19 cellular contexts compared by ENCODE assay signal in the genomic region with DNA sequence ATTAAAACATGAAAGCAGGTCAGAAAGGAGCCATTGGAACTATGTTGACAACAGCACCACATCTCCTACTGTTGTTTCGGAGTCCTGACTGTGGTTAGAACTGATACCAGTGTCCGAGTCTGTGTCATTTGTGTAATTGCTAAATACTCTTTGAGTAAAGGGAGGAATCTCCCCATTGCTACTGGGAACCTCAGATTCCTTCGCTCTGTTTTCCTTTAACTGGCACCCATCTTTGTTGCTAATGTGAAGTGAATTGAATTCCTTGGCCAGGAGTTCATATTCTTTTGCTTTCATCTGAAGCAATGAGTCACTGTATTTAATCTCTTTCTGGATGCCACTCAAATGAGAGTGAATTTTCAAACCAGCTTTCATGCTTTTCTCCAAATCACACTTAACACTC. TPM values are rescaled to one million over a fixed set of nuclear protein-coding genes. Genes with fewer than 3 reads are reported as not detected.
DNase-seq lines count a peak whose midpoint lies in the region; ATAC-seq, FAIRE-seq and TF ChIP-seq lines count a peak whose summit lies in the region.
"Had no signal": no experiment of that assay in that cellular context is flagged by ENCODE, and none has a peak within 500 bp of the region (broad histone marks: within the 10 kb centered on the region; RNA-seq: fewer than 3 reads in every experiment).

No MANE protein-coding gene starts in this region.

- no peak overlapping the region for H3K4me2 ChIP-seq in endothelial cell of umbilical vein (ENCODE audit: insufficient read depth, low read length)
- H3K4me2 ChIP-seq: BLaER1 had no signal

- CTCF ChIA-PET in endothelial cell of umbilical vein (lab: Charles Lee) (interaction anchor here (0.9 to 1.6 kb wide), 4 partner anchors 12 to 224 kb away, joined by 3 to 7 read pairs (median 4); a partner anchor contains a TSS), Calu3 (lab: Charles Lee) (interaction anchor here (1.1 kb wide), 1 partner anchor 29 kb away, joined by 4 read pairs; no protein-coding TSS in a partner anchor)

- H3K4me1 Mint-ChIP-seq in Calu3 (ENCODE audit: low read depth, unreplicated experiment) = peaks cover 18% of the 10 kb centered on the region
- H3K4me1 Mint-ChIP-seq: activated naive CD8-positive, alpha-beta T cell treated with anti-CD3 and anti-CD28 coated beads, Interleukin-2, amount 10 ng/mL, durations not matched to agents 7 days and 5 days; T-helper 17 cell had no signal

- no peak overlapping the region for H3K27ac ChIP-seq in endothelial cell of umbilical vein (ENCODE audit: insufficient read depth, low read depth, low read length)
- H3K27ac ChIP-seq: BLaER1, prostate gland had no signal

- dilution Hi-C loops in endothelial cell of umbilical vein (cut with MboI; ENCODE audit: extremely low pct_ligation_motif_present, low sequenced_read_pairs) = no loop called here

- H3K4me1 ChIP-seq in endothelial cell of umbilical vein (ENCODE audit: control insufficient read depth, extremely low read depth, insufficient read depth, low read length) = peaks cover 8% of the 10 kb centered on the region
- H3K4me1 ChIP-seq: BLaER1, prostate gland had no signal

- TF ChIP-seq CTCF in endothelial cell of umbilical vein (IDR thresholded peaks at IDR 0.05; ENCODE audit: extremely low read depth in 1 of 2, insufficient read depth in 1 of 2, low read depth in 1 of 2, low read length in 2 of 2) (no peak), omental fat pad (IDR thresholded peaks at IDR 0.05) (no peak), GM20000 (IDR thresholded peaks at IDR 0.05; ENCODE audit: extremely low read depth, missing control alignments) (no peak), Calu3 (IDR thresholded peaks at IDR 0.05; ENCODE audit: unreplicated experiment) (no peak)

- no peaks in the 10 kb centered on the region for H3K9me3 Mint-ChIP-seq in Calu3 (ENCODE audit: low read depth, unreplicated experiment)
- H3K9me3 Mint-ChIP-seq: activated naive CD8-positive, alpha-beta T cell treated with anti-CD3 and anti-CD28 coated beads, Interleukin-2, amount 10 ng/mL, durations not matched to agents 7 days and 5 days had no signal

- H3K4me3 Mint-ChIP-seq in Calu3 (ENCODE audit: low read depth, unreplicated experiment) = no peak overlapping the region
- H3K4me3 Mint-ChIP-seq: activated naive CD8-positive, alpha-beta T cell treated with anti-CD3 and anti-CD28 coated beads, Interleukin-2, amount 10 ng/mL, durations not matched to agents 7 days and 5 days; T-helper 17 cell had no signal

- FAIRE-seq in endothelial cell of umbilical vein (lab: Jason Lieb, UNC) = no peak
- FAIRE-seq: colon, frontal cortex, GM18507, H1 had no signal

- peaks cover 0 to 8% of the 10 kb centered on the region in 2 experiments for H3K36me3 ChIP-seq in endothelial cell of umbilical vein (ENCODE audit: control insufficient read depth in 2 of 2, extremely low read depth in 1 of 2, insufficient read depth in 2 of 2, low read length in 2 of 2)
- H3K36me3 ChIP-seq: BLaER1, prostate gland had no signal

- no peak overlapping the region for H3K9ac ChIP-seq in endothelial cell of umbilical vein (replicated peaks; ENCODE audit: extremely low read depth, insufficient read depth, low read length)
- H3K9ac ChIP-seq: BLaER1 had no signal

- no peaks in the 10 kb centered on the region for H3K27me3 Mint-ChIP-seq in Calu3 (ENCODE audit: unreplicated experiment)
- H3K27me3 Mint-ChIP-seq: activated naive CD8-positive, alpha-beta T cell treated with anti-CD3 and anti-CD28 coated beads, Interleukin-2, amount 10 ng/mL, durations not matched to agents 7 days and 5 days; T-helper 17 cell had no signal

- no peaks in the 10 kb centered on the region for H3K27me3 ChIP-seq in endothelial cell of umbilical vein (ENCODE audit: control insufficient read depth in 2 of 2, insufficient read depth in 2 of 2, low read length in 2 of 2)
- H3K27me3 ChIP-seq: BLaER1 had no signal

- peak; percentile 34 for DNase-seq in ELR (ENCODE audit: low read depth)
- peak; percentile 91 for DNase-seq in NCI-H226
- no peak for DNase-seq in endothelial cell of umbilical vein (ENCODE audit: low read depth, low spot score)
- DNase-seq in omental fat pad (ENCODE audit: low spot score) = no peak
- DNase-seq in GM20000 (ENCODE audit: low spot score) = no peak
- DNase-seq in NCI-H2227 treated with DMSO at 0.1 percent for 48 hours (lab: John Stamatoyannopoulos, UW) = no peak
- DNase-seq in Calu3 = no peak
- DNase-seq: activated CD4-positive, alpha-beta T cell treated with anti-CD3 and anti-CD28 coated beads for 1 hour; activated naive CD8-positive, alpha-beta T cell treated with anti-CD3 and anti-CD28 coated beads, Interleukin-2, amount 10 ng/mL, durations not matched to agents 7 days and 5 days; mucosa of descending colon; OCI-M1; T-helper 17 cell had no signal

- intact Hi-C loops in endothelial cell of umbilical vein (cut with micrococcal nuclease) (no loop called here), Calu3 (cut with micrococcal nuclease; ENCODE audit: unreplicated experiment) (no loop called here)

- H3K36me3 Mint-ChIP-seq in Calu3 (ENCODE audit: insufficient read depth, unreplicated experiment) = peaks cover 5% of the 10 kb centered on the region
- H3K36me3 Mint-ChIP-seq: activated naive CD8-positive, alpha-beta T cell treated with anti-CD3 and anti-CD28 coated beads, Interleukin-2, amount 10 ng/mL, durations not matched to agents 7 days and 5 days had no signal

- peak; percentile 66 for ATAC-seq in omental fat pad (ENCODE audit: low FRiP score)
- ATAC-seq in HG03469 (IDR thresholded peaks at IDR 0.05; ENCODE audit: unreplicated experiment) = no peak
- ATAC-seq: mucosa of descending colon, T-helper 17 cell had no signal

- BruUV-seq in endothelial cell of umbilical vein (replicated peaks; lab: Mats Ljungman, UMichigan) = no TSS peak
- no TSS peak for BruUV-seq in Calu3 (replicated peaks; lab: Mats Ljungman, UMichigan)

- H4K20me1 ChIP-seq in endothelial cell of umbilical vein (replicated peaks; ENCODE audit: control insufficient read depth, extremely low read depth, insufficient read depth, low read length) = no peaks in the 10 kb centered on the region
- H4K20me1 ChIP-seq: BLaER1 had no signal

- POLR2A ChIA-PET in endothelial cell of umbilical vein (lab: Charles Lee) = no interaction called here

- no peaks in the 10 kb centered on the region for H3K9me1 ChIP-seq in endothelial cell of umbilical vein (replicated peaks; ENCODE audit: control insufficient read depth, extremely low read depth, insufficient read depth, low read length)

- no peak overlapping the region for H3K27ac Mint-ChIP-seq in Calu3 (ENCODE audit: unreplicated experiment)
- H3K27ac Mint-ChIP-seq: activated naive CD8-positive, alpha-beta T cell treated with anti-CD3 and anti-CD28 coated beads, Interleukin-2, amount 10 ng/mL, durations not matched to agents 7 days and 5 days; T-helper 17 cell had no signal

- H3K4me3 ChIP-seq in endothelial cell of umbilical vein (replicated peaks in 1 of 3; ENCODE audit: insufficient read depth in 1 of 3, low read depth in 1 of 3, low read length in 3 of 3) = no peak overlapping the region
- H3K4me3 ChIP-seq: BLaER1, mucosa of descending colon, prostate gland had no signal

- H2AFZ ChIP-seq in endothelial cell of umbilical vein (ENCODE audit: low read depth, low read length) = no peak overlapping the region

- no peak for TF ChIP-seq POLR2A in endothelial cell of umbilical vein (IDR thresholded peaks at IDR 0.05; ENCODE audit: low read depth, low read length)

- no peaks in the 10 kb centered on the region for H3K9me3 ChIP-seq in endothelial cell of umbilical vein (replicated peaks; ENCODE audit: control insufficient read depth, insufficient read depth, low read length)
- H3K9me3 ChIP-seq: BLaER1, mucosa of descending colon, prostate gland had no signal

- no peaks in the 10 kb centered on the region for H3K79me2 ChIP-seq in endothelial cell of umbilical vein (ENCODE audit: control insufficient read depth, insufficient read depth, low read length)

TF ChIP-seq in endothelial cell of umbilical vein, 7 proteins besides CTCF, POLR2A, EP300 and RAD21:
- TF ChIP-seq FOS (IDR thresholded peaks at IDR 0.05; ENCODE audit: borderline replicate concordance, insufficient read depth, low read length) = peak; percentile 23
- no peak for TF ChIP-seq MYC (IDR thresholded peaks at IDR 0.05; ENCODE audit: low read depth, low read length)

RNA-seq across cellular contexts. Expression of a gene that starts 31.5 kb away (rescaled TPM):
- total RNA-seq in endothelial cell of umbilical vein (2.3 and 3.6 TPM in 2 replicates), omental fat pad (1 to 10 TPM in 3 of 4 donors, under 1 TPM in 1; 0.36 to 7.9 (median 1.9) TPM), Calu3 (2022) (3.0 and 3.3 TPM in 2 replicates)
- polyA plus RNA-seq in endothelial cell of umbilical vein = 1.5 and 2.1 TPM in 2 replicates
- 2.2 and 2.4 TPM in 2 replicates for polyA plus RNA-seq in endothelial cell of umbilical vein (2011; cell fraction: cytosol; rRNA removed)
- polyA plus RNA-seq in endothelial cell of umbilical vein (2011; cell fraction: nucleus; rRNA removed) = 2.8 and 3.4 TPM in 2 replicates
- 1.2 and 1.5 TPM in 2 replicates for polyA plus RNA-seq in endothelial cell of umbilical vein (2012)
- 4.3 and 5.0 TPM in 2 replicates for polyA minus RNA-seq in endothelial cell of umbilical vein
- 5.6 TPM for polyA minus RNA-seq in endothelial cell of umbilical vein (2011; cell fraction: cytosol; rRNA and poly(A)+ RNA removed)
- 11.7 and 14.3 TPM in 2 replicates for polyA minus RNA-seq in endothelial cell of umbilical vein (2011; cell fraction: nucleus; rRNA and poly(A)+ RNA removed)
- total RNA-seq: activated naive CD8-positive, alpha-beta T cell treated with anti-CD3 and anti-CD28 coated beads, Interleukin-2, amount 10 ng/mL, durations not matched to agents 7 days and 5 days; T-helper 17 cell had no signal

Comparison
In these comparisons a context has a peak if more than half of its experiments do, and no peak if none do; other contexts are left out.
1. DNase-seq: peak in ELR (single experiment) and NCI-H226 (single experiment); none in endothelial cell of umbilical vein (single experiment), omental fat pad (single experiment), GM20000 (single experiment), NCI-H2227 treated with DMSO at 0.1 percent for 48 hours (single experiment) and Calu3 (single experiment).